Comparison of ENCODE assay signal across 18 cellular contexts in the genomic region with DNA sequence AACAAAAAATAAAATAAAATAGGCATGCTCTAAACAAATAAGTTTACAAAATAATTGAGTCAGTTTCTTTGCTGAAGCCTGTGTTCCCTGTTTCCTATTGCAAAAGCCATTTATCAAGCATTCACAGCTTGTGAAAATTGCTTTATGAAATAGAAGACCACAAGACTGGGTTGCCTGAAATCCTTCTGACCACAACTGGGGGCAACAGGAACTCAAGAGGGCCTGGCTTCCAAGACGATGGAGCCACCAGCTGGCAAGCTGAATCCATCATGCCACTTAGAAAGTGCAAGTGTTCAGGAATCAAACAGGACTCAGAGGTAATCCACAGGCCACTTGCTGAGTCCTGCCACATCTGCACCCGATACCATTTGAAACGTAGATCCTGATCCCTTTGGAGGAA. TPM values are rescaled to one million over a fixed set of nuclear protein-coding genes. Genes with fewer than 3 reads are reported as not detected.
"Had no signal": no experiment of that assay in that cellular context is flagged by ENCODE, and none has a peak within 500 bp of the region (broad histone marks: within the 10 kb centered on the region; RNA-seq: fewer than 3 reads in every experiment).

No MANE protein-coding gene starts in this region.

- H3K4me3 Mint-ChIP-seq: activated CD4-positive, alpha-beta T cell treated with anti-CD3 and anti-CD28 coated beads, Interleukin-2, amount 10 ng/mL, durations not matched to agents 7 days and 5 days; stimulated activated naive CD8-positive, alpha-beta T cell treated with anti-CD3 and anti-CD28 coated beads, Interleukin-15, Interleukin-2, amounts not matched to agents 100 ng/mL and 50 ng/mL, for 24 hours had no signal

- H3K27ac Mint-ChIP-seq: activated CD4-positive, alpha-beta T cell treated with anti-CD3 and anti-CD28 coated beads, Interleukin-2, amount 10 ng/mL, durations not matched to agents 7 days and 5 days; stimulated activated naive CD8-positive, alpha-beta T cell treated with anti-CD3 and anti-CD28 coated beads, Interleukin-15, Interleukin-2, amounts not matched to agents 100 ng/mL and 50 ng/mL, for 24 hours had no signal

- H3K4me1 ChIP-seq: breast epithelium, prostate gland, right atrium auricular region, transverse colon, vagina had no signal

- DNase-seq: activated CD4-positive, alpha-beta T cell treated with anti-CD3 and anti-CD28 coated beads, Interleukin-2, amount 10 ng/mL, durations not matched to agents 7 days and 5 days; activated CD4-positive, CD25-positive, alpha-beta regulatory T cell; activated CD8-positive, alpha-beta memory T cell treated with anti-CD3 and anti-CD28 coated beads for 24 hours; activated CD8-positive, alpha-beta memory T cell treated with anti-CD3 and anti-CD28 coated beads, Interleukin-2, amount 50 U/mL, for 48 hours; activated effector memory CD4-positive, alpha-beta T cell treated with Interleukin-2 at 50 U/mL for 16 hours; activated naive CD4-positive, alpha-beta T cell treated with anti-CD3 and anti-CD28 coated beads, Interleukin-2, amount 50 U/mL, for 16 hours; activated T-cell treated with anti-CD3 and anti-CD28 coated beads, Interleukin-2, amount 50 U/mL, for 48 hours; left lung; midbrain; transverse colon had no signal

- H3K4me1 Mint-ChIP-seq: activated CD4-positive, alpha-beta T cell treated with anti-CD3 and anti-CD28 coated beads, Interleukin-2, amount 10 ng/mL, durations not matched to agents 7 days and 5 days had no signal

- H3K4me3 ChIP-seq: breast epithelium, coronary artery, left lung, prostate gland, right atrium auricular region, skin epidermis, transverse colon, vagina had no signal

- H3K36me3 ChIP-seq: breast epithelium, left lung, prostate gland, right atrium auricular region, transverse colon, vagina had no signal

- H3K27ac ChIP-seq: breast epithelium, coronary artery, prostate gland, right atrium auricular region, skin epidermis, transverse colon, vagina had no signal

- H3K9me3 Mint-ChIP-seq: activated CD4-positive, alpha-beta T cell treated with anti-CD3 and anti-CD28 coated beads, Interleukin-2, amount 10 ng/mL, durations not matched to agents 7 days and 5 days; stimulated activated naive CD8-positive, alpha-beta T cell treated with anti-CD3 and anti-CD28 coated beads, Interleukin-15, Interleukin-2, amounts not matched to agents 100 ng/mL and 50 ng/mL, for 24 hours had no signal

- H3K9me3 ChIP-seq: breast epithelium, left lung, prostate gland, right atrium auricular region, transverse colon, vagina had no signal

- H3K27me3 ChIP-seq: breast epithelium, left lung, right atrium auricular region, transverse colon, vagina had no signal

- ATAC-seq: left lung had no signal

- H3K27me3 Mint-ChIP-seq: stimulated activated naive CD8-positive, alpha-beta T cell treated with anti-CD3 and anti-CD28 coated beads, Interleukin-15, Interleukin-2, amounts not matched to agents 100 ng/mL and 50 ng/mL, for 24 hours had no signal

RNA-seq across cellular contexts. Expression of a gene that starts 0.8 kb away (rescaled TPM):
- total RNA-seq: lung microvascular endothelial cell, right atrium auricular region had no signal
